In the genomic region with DNA sequence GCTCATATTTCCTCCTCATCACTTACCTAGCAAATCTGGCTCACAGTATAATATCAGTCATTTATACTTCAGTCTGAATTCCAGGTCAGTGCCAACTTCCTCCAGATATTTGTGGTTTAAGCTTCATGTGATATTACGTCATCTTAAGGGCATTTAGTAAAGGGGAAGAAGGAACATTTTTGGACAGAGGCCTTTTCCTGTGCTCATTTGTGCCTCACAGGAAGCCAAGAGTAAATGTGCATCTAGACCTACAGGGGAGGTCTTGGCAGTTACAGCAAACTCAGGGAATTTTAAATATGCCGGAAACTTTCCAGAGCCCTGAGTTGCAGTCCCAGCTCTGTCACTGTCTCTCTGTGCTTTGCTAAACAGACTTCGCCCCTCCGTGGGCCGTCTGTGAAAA, we compare ENCODE assay signal across 10 cellular contexts. TPM values are rescaled to one million over a fixed set of nuclear protein-coding genes. Genes with fewer than 3 reads are reported as not detected.
DNase-seq lines count a peak whose midpoint lies in the region; ATAC-seq and TF ChIP-seq lines count a peak whose summit lies in the region.
"Had no signal": no experiment of that assay in that cellular context is flagged by ENCODE, and none has a peak within 500 bp of the region (broad histone marks: within the 10 kb centered on the region; RNA-seq: fewer than 3 reads in every experiment).

No MANE protein-coding gene starts in this region.

- H3K9me3 ChIP-seq in gastroesophageal sphincter = no peaks in the 10 kb centered on the region
- H3K9me3 ChIP-seq in skeletal muscle satellite cell (replicated peaks; ENCODE audit: low read length) = no peaks in the 10 kb centered on the region

- no peak for TF ChIP-seq EP300 in gastroesophageal sphincter (IDR thresholded peaks at IDR 0.05)

- H3K9ac ChIP-seq in skeletal muscle satellite cell (ENCODE audit: low read depth, low read length) = peak overlapping the region; percentile 37

- peak overlapping the region; percentile 24 for H3K4me2 ChIP-seq in skeletal muscle satellite cell (ENCODE audit: low read length)

- H3K27ac ChIP-seq in gastroesophageal sphincter = peak overlapping the region in 3 of 4 donors; percentile 33 to 49 (median 48)

- DNase-seq in HCEC 1CT (peak; percentile 78), SW480 (ENCODE audit: low spot score) (peak; percentile 52), activated T-cell treated with anti-CD3 and anti-CD28 coated beads for 4 hours (no peak), DMS79 (lab: John Stamatoyannopoulos, UW) (no peak)
- DNase-seq: cortex of kidney, T-helper 2 cell had no signal

- peaks cover 0 to 12% (median 12%) of the 10 kb centered on the region in 3 donors for H3K4me1 ChIP-seq in gastroesophageal sphincter
- H3K4me1 ChIP-seq in skeletal muscle satellite cell (ENCODE audit: control insufficient read depth, insufficient read depth, low read length) = peaks cover 12% of the 10 kb centered on the region

- WGBS in gastroesophageal sphincter (ENCODE audit: low coverage in 1 of 2), 2 donors = 2 to 24% methylated on average over 4 to 5 of the region's 5 CpGs

- no peak for TF ChIP-seq POLR2A in gastroesophageal sphincter (IDR thresholded peaks at IDR 0.05)

- peak; percentile 78 for ATAC-seq in gastroesophageal sphincter
- no peak for ATAC-seq in HG03354 (IDR thresholded peaks at IDR 0.05; ENCODE audit: poor library complexity, severe bottlenecking, unreplicated experiment)
- no peak for ATAC-seq in HG02571 (IDR thresholded peaks at IDR 0.05; ENCODE audit: unreplicated experiment)

- TF ChIP-seq CTCF in gastroesophageal sphincter (IDR thresholded peaks at IDR 0.05) = no peak

- H3K4me3 ChIP-seq in gastroesophageal sphincter = no peak overlapping the region
- H3K4me3 ChIP-seq in skeletal muscle satellite cell (ENCODE audit: low read length) = no peak overlapping the region

- H3K27me3 ChIP-seq in gastroesophageal sphincter = no peaks in the 10 kb centered on the region
- H3K27me3 ChIP-seq in skeletal muscle satellite cell (ENCODE audit: control insufficient read depth, insufficient read depth, low read length) = peaks cover 18% of the 10 kb centered on the region

- no peaks in the 10 kb centered on the region for H3K36me3 ChIP-seq in gastroesophageal sphincter
- H3K36me3 ChIP-seq in skeletal muscle satellite cell (ENCODE audit: insufficient read depth, low read length) = no peaks in the 10 kb centered on the region

RNA-seq across cellular contexts. Expression of a gene that starts 12.3 kb away (rescaled TPM):
- total RNA-seq in gastroesophageal sphincter = 1 to 10 TPM in 2 of 4 donors, under 1 TPM in 1, not detected in 1; 0.94 to 1.6 (median 1.1) TPM
- total RNA-seq in skeletal muscle satellite cell (2012; rRNA removed) = not detected in 2 replicates

Comparison
In these comparisons a context has a peak if more than half of its experiments do, and no peak if none do; other contexts are left out.
1. DNase-seq: peak in HCEC 1CT (single experiment) and SW480 (single experiment); none in activated T-cell treated with anti-CD3 and anti-CD28 coated beads for 4 hours (single experiment) and DMS79 (single experiment).